20 cellular contexts compared by ENCODE assay signal in genomic region chr4:105093975-105094374, GRCh38. TPM values are rescaled to one million over a fixed set of nuclear protein-coding genes. Genes with fewer than 3 reads are reported as not detected.
DNase-seq lines count a peak whose midpoint lies in the region; ATAC-seq, FAIRE-seq and TF ChIP-seq lines count a peak whose summit lies in the region.
"Had no signal": no experiment of that assay in that cellular context is flagged by ENCODE, and none has a peak within 500 bp of the region (broad histone marks: within the 10 kb centered on the region; RNA-seq: fewer than 3 reads in every experiment).

No MANE protein-coding gene starts in this region.

- TF ChIP-seq POLR2A in IMR-90 (IDR thresholded peaks at IDR 0.05; ENCODE audit: low read depth, low read length), result no peak

- no peak overlapping the region for H2BK120ac ChIP-seq in IMR-90 (ENCODE audit: low read depth, low read length)

- H3K27me3 ChIP-seq in IMR-90 (ENCODE audit: control insufficient read depth, insufficient read depth, low read length) (no peaks in the 10 kb centered on the region), astrocyte (ENCODE audit: insufficient read depth, low read length) (no peaks in the 10 kb centered on the region), HAP-1 (ENCODE audit: low read depth) (no peaks in the 10 kb centered on the region)

- POLR2A ChIA-PET in IMR-90 (lab: Charles Lee; ENCODE audit: unreplicated experiment), result no interaction called here

- H3K9ac ChIP-seq in IMR-90 (ENCODE audit: low read depth, low read length) (no peak overlapping the region), astrocyte (ENCODE audit: low read length) (no peak overlapping the region)

- intact Hi-C loops in IMR-90 (cut with micrococcal nuclease), result no loop called here
- intact Hi-C loops in mucosa of descending colon (cut with DNase I, micrococcal nuclease), result no loop called here

- WGBS in IMR-90 (ENCODE audit: extremely low coverage in 2 of 2, insufficient read length in 1 of 2), 2 experiments, result no CpG with 5 or more reads among the region's 2 CpGs

- dilution Hi-C loops in IMR-90 (cut with HindIII; ENCODE audit: low sequenced_read_pairs, unreplicated experiment), result no loop called here

- no peak overlapping the region for H2BK5ac ChIP-seq in IMR-90 (ENCODE audit: low read depth, low read length, poor library complexity, severe bottlenecking)

- H3K27ac Mint-ChIP-seq in stimulated activated naive CD8-positive, alpha-beta T cell treated with anti-CD3 and anti-CD28 coated beads, Interleukin-15, amount 100 ng/mL, for 72 hours, result no peak overlapping the region
- H3K27ac Mint-ChIP-seq in astrocyte (ENCODE audit: unreplicated experiment), result no peak overlapping the region
- H3K27ac Mint-ChIP-seq: CD4-positive, alpha-beta memory T cell; GM23338; H9 had no signal

- in situ Hi-C loops in IMR-90 (cut with MboI; ENCODE audit: low sequenced_read_pairs) (no loop called here), HAP-1 (cut with MboI; ENCODE audit: low sequenced_read_pairs) (no loop called here)

- no peaks in the 10 kb centered on the region for H3K36me3 Mint-ChIP-seq in astrocyte (ENCODE audit: low read depth, unreplicated experiment)

- BruUV-seq in IMR-90 (replicated peaks; lab: Mats Ljungman, UMichigan), result no TSS peak

- no peak overlapping the region for H2BK20ac ChIP-seq in IMR-90 (ENCODE audit: low read depth, low read length)

- H2AK9ac ChIP-seq in IMR-90 (replicated peaks; ENCODE audit: low read depth, low read length, poor library complexity), result no peak overlapping the region

- no peak overlapping the region for H2AK5ac ChIP-seq in IMR-90 (ENCODE audit: low read depth, low read length)

- no peak overlapping the region for H3K27ac ChIP-seq in IMR-90 (ENCODE audit: insufficient read depth, low read length)
- H3K27ac ChIP-seq in astrocyte (ENCODE audit: low read depth, low read length), result no peak overlapping the region
- H3K27ac ChIP-seq: A549 had no signal

- CTCF ChIA-PET in IMR-90 (lab: Yijun Ruan, JAX), result interaction anchor here (0.7 to 1.3 kb wide), 2 partner anchors 69 to 955 kb away, joined by 3 read pairs; no protein-coding TSS in a partner anchor

- no peak overlapping the region for H4K91ac ChIP-seq in IMR-90 (ENCODE audit: insufficient read depth, low read depth, low read length)

- H3K9me3 Mint-ChIP-seq in stimulated activated naive CD8-positive, alpha-beta T cell treated with anti-CD3 and anti-CD28 coated beads, Interleukin-15, amount 100 ng/mL, for 72 hours, result peaks cover 38 to 39% of the 10 kb centered on the region in 2 donors
- H3K9me3 Mint-ChIP-seq in astrocyte (ENCODE audit: unreplicated experiment), result peaks cover 12% of the 10 kb centered on the region

- no peaks in the 10 kb centered on the region for H3K9me3 ChIP-seq in IMR-90 (ENCODE audit: control insufficient read depth, insufficient read depth, low read length)
- H3K9me3 ChIP-seq in astrocyte (ENCODE audit: insufficient read depth, low read depth, low read length), result no peaks in the 10 kb centered on the region
- H3K9me3 ChIP-seq in mucosa of descending colon, result peaks cover 3% of the 10 kb centered on the region
- no peaks in the 10 kb centered on the region for H3K9me3 ChIP-seq in HAP-1

- TF ChIP-seq CTCF in IMR-90 (conservative IDR thresholded peaks at IDR 0.05; ENCODE audit: low read depth, low read length) (no peak), astrocyte (IDR thresholded peaks at IDR 0.05; ENCODE audit: insufficient read depth, low read depth, low read length) (no peak), fibroblast of the aortic adventitia (IDR thresholded peaks at IDR 0.05; ENCODE audit: insufficient read depth, low read length) (no peak), mucosa of descending colon (IDR thresholded peaks at IDR 0.05) (no peak)

- no peak overlapping the region for H4K5ac ChIP-seq in IMR-90 (ENCODE audit: low read depth, low read length)

- peak; percentile 43 for ATAC-seq in stimulated activated naive CD8-positive, alpha-beta T cell treated with anti-CD3 and anti-CD28 coated beads, Interleukin-15, Interleukin-2, amounts not matched to agents 100 U/mL and 50 U/mL, for 24 hours
- ATAC-seq in stimulated activated naive CD8-positive, alpha-beta T cell treated with anti-CD3 and anti-CD28 coated beads, Interleukin-15, amount 100 ng/mL, for 72 hours, result no peak
- ATAC-seq in IMR-90 (ENCODE audit: low read depth), result no peak
- no peak for ATAC-seq in mucosa of descending colon
- ATAC-seq: A549, GM12878, GM23338 had no signal

- FAIRE-seq in astrocyte (lab: Jason Lieb, UNC), result peak; percentile 47
- FAIRE-seq: A549, GM12878, GM19239 had no signal

- H3K79me1 ChIP-seq in IMR-90 (ENCODE audit: low read depth in 1 of 2, low read length in 2 of 2), result no peaks in the 10 kb centered on the region

- peaks cover 3% of the 10 kb centered on the region; the same call in 1 of the 2 replicates for H3K4me1 ChIP-seq in IMR-90 (ENCODE audit: control insufficient read depth, insufficient read depth, low read length)
- peaks cover 10% of the 10 kb centered on the region for H3K4me1 ChIP-seq in astrocyte (ENCODE audit: insufficient read depth, low read length)
- no peaks in the 10 kb centered on the region for H3K4me1 ChIP-seq in mucosa of descending colon (ENCODE audit: low read depth)
- H3K4me1 ChIP-seq in HAP-1, result peaks cover under 1% of the 10 kb centered on the region; the same call in 1 of the 2 replicates
- H3K4me1 ChIP-seq: A549, Caco-2 had no signal

- H3K4me1 Mint-ChIP-seq in stimulated activated naive CD8-positive, alpha-beta T cell treated with anti-CD3 and anti-CD28 coated beads, Interleukin-15, amount 100 ng/mL, for 72 hours, result no peaks in the 10 kb centered on the region
- peaks cover 1% of the 10 kb centered on the region for H3K4me1 Mint-ChIP-seq in astrocyte (ENCODE audit: low read depth, unreplicated experiment)
- H3K4me1 Mint-ChIP-seq: CD4-positive, alpha-beta memory T cell had no signal

- no peak overlapping the region for H3K56ac ChIP-seq in IMR-90 (ENCODE audit: extremely low read depth, insufficient read depth, low read length)

- no peak overlapping the region for H3K18ac ChIP-seq in IMR-90 (ENCODE audit: low read depth, low read length)

- H3K4ac ChIP-seq in IMR-90 (ENCODE audit: low read depth, low read length), result no peak overlapping the region

- no peak for TF ChIP-seq RAD21 in IMR-90 (IDR thresholded peaks at IDR 0.05; ENCODE audit: low read length)

- H2AFZ ChIP-seq in IMR-90 (replicated peaks; ENCODE audit: low read length, poor library complexity) (no peak overlapping the region), astrocyte (ENCODE audit: low read depth, low read length) (no peak overlapping the region)
- H2AFZ ChIP-seq: GM23338 had no signal

- no peak overlapping the region for H3K4me2 ChIP-seq in IMR-90 (ENCODE audit: low read depth, low read length)
- no peak overlapping the region for H3K4me2 ChIP-seq in astrocyte (ENCODE audit: low read length)
- H3K4me2 ChIP-seq: A549, GM23338 had no signal

- H3K4me3 ChIP-seq in IMR-90 (ENCODE audit: insufficient read depth, low read depth, low read length), result no peak overlapping the region
- no peak overlapping the region for H3K4me3 ChIP-seq in astrocyte (ENCODE audit: insufficient read depth, low read depth, low read length)
- H3K4me3 ChIP-seq in fibroblast of the aortic adventitia (ENCODE audit: low read depth, low read length), result no peak overlapping the region
- no peak overlapping the region for H3K4me3 ChIP-seq in mucosa of descending colon
- H3K4me3 ChIP-seq in HAP-1, result no peak overlapping the region
- H3K4me3 ChIP-seq: A549, GM12878, GM23338 had no signal

- H3K14ac ChIP-seq in IMR-90 (replicated peaks; ENCODE audit: low read depth, low read length), result no peak overlapping the region

- H3K36me3 ChIP-seq in IMR-90 (ENCODE audit: control insufficient read depth, insufficient read depth, low read length), result no peaks in the 10 kb centered on the region
- H3K36me3 ChIP-seq in astrocyte (ENCODE audit: insufficient read depth, low read length), result no peaks in the 10 kb centered on the region
- H3K36me3 ChIP-seq in mucosa of descending colon (ENCODE audit: low read depth), result no peaks in the 10 kb centered on the region
- no peaks in the 10 kb centered on the region for H3K36me3 ChIP-seq in HAP-1 (replicated peaks)

- no peaks in the 10 kb centered on the region for H3K79me2 ChIP-seq in astrocyte (ENCODE audit: insufficient read depth, low read length)

- H4K8ac ChIP-seq in IMR-90 (ENCODE audit: low read depth in 2 of 2, low read length in 2 of 2), result no peak overlapping the region

- H2BK15ac ChIP-seq in IMR-90 (ENCODE audit: low read depth, low read length), result no peak overlapping the region

- H4K20me1 ChIP-seq in IMR-90 (ENCODE audit: insufficient read depth, low read length) (no peaks in the 10 kb centered on the region), astrocyte (ENCODE audit: insufficient read depth, low read length) (no peaks in the 10 kb centered on the region)

- H3K23ac ChIP-seq in IMR-90 (ENCODE audit: low read depth, low read length), result no peak overlapping the region

- H3K9me1 ChIP-seq in IMR-90 (ENCODE audit: insufficient read depth, low read length), result no peaks in the 10 kb centered on the region

- no peaks in the 10 kb centered on the region for H3K27me3 Mint-ChIP-seq in stimulated activated naive CD8-positive, alpha-beta T cell treated with anti-CD3 and anti-CD28 coated beads, Interleukin-15, amount 100 ng/mL, for 72 hours
- no peaks in the 10 kb centered on the region for H3K27me3 Mint-ChIP-seq in astrocyte (ENCODE audit: low read depth, unreplicated experiment)

- no peak overlapping the region for H3K4me3 Mint-ChIP-seq in stimulated activated naive CD8-positive, alpha-beta T cell treated with anti-CD3 and anti-CD28 coated beads, Interleukin-15, amount 100 ng/mL, for 72 hours
- no peak overlapping the region for H3K4me3 Mint-ChIP-seq in astrocyte (ENCODE audit: unreplicated experiment)
- H3K4me3 Mint-ChIP-seq: CD4-positive, alpha-beta memory T cell; GM23338; H9 had no signal

- no peak for DNase-seq in stimulated activated naive CD8-positive, alpha-beta T cell treated with anti-CD3 and anti-CD28 coated beads, Interleukin-15, Interleukin-2, amounts not matched to agents 100 U/mL and 50 U/mL, for 24 hours
- DNase-seq in stimulated activated naive CD8-positive, alpha-beta T cell treated with anti-CD3 and anti-CD28 coated beads, Interleukin-15, amount 100 ng/mL, for 72 hours, result no peak
- DNase-seq in IMR-90 (peak; percentile 6), astrocyte (ENCODE audit: low read depth) (peak; percentile 18), fibroblast of the aortic adventitia (ENCODE audit: low read depth) (peak; percentile 16), mucosa of descending colon (no peak), HAP-1 (ENCODE audit: low spot score in 2 of 2) (no peak), medulla oblongata (ENCODE audit: extremely low spot score) (no peak)
- DNase-seq: 8988T; C1 segment of cervical spinal cord; Caco-2; CD4-positive, alpha-beta memory T cell; DMS153; DND-41; GDM1; H9 had no signal

TF ChIP-seq in IMR-90, 13 proteins besides CTCF, POLR2A, EP300 and RAD21 (continues in another document):
- no peak for TF ChIP-seq FOS (IDR thresholded peaks at IDR 0.05; ENCODE audit: low read depth, low read length)

RNA-seq across cellular contexts. Expression of gene TET2, which starts 52.7 kb away (rescaled TPM):
- total RNA-seq in IMR-90 (2012; rRNA removed), result 22.8 and 25.3 TPM in 2 replicates
- polyA plus RNA-seq in IMR-90 (2012; rRNA removed), result 5.3 and 5.6 TPM in 2 replicates
- polyA plus RNA-seq in IMR-90 (2012; cell fraction: cytosol; rRNA removed), result 1.2 and 1.3 TPM in 2 replicates
- polyA plus RNA-seq in IMR-90 (2012; cell fraction: nucleus; rRNA removed; ENCODE audit: low replicate concordance), result 3.3 and 18.9 TPM in 2 replicates
- total RNA-seq in astrocyte, result 15.7 and 16.9 TPM in 2 replicates
- 5.3 and 18.6 TPM in 2 replicates for total RNA-seq in fibroblast of the aortic adventitia (ENCODE audit: low replicate concordance)
- 10 to 100 TPM; 29.0 to 36.3 (median 31.0) TPM for total RNA-seq in mucosa of descending colon

Comparison
In these comparisons a context has a peak if more than half of its experiments do, and no peak if none do; other contexts are left out.
1. DNase-seq: peak in IMR-90 (single experiment), astrocyte (single experiment) and fibroblast of the aortic adventitia (single experiment); none in stimulated activated naive CD8-positive, alpha-beta T cell treated with anti-CD3 and anti-CD28 coated beads, Interleukin-15, Interleukin-2, amounts not matched to agents 100 U/mL and 50 U/mL, for 24 hours (single experiment), stimulated activated naive CD8-positive, alpha-beta T cell treated with anti-CD3 and anti-CD28 coated beads, Interleukin-15, amount 100 ng/mL, for 72 hours (0 of 2), mucosa of descending colon (0 of 3), HAP-1 (0 of 2) and medulla oblongata (single experiment).